ENCODE assay signal across 21 cellular contexts in the genomic region with DNA sequence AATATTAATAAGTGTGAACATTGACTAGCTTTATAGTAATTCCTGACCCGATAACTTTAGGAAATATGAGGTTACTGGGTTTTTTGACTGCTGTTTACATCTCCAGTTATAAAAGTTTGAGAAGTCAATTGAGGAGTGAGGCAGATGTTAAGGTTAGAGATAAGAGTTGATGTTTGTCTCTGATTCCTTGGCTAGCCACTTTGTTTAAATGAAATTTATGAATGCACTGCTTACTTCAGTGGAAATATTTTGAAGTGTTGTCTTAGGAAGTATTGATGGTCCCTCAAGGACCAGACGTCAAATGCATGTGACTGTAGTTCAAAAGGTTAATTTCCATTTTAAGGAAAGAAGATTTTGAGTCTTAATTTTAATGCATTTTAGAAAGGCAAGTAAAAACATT.
"Had no signal": no experiment of that assay in that cellular context is flagged by ENCODE, and none has a peak within 500 bp of the region (broad histone marks: within the 10 kb centered on the region; RNA-seq: fewer than 3 reads in every experiment).

No MANE protein-coding gene starts in this region.

- FAIRE-seq: K562, RCC 7860 had no signal

- H3K36me3 ChIP-seq: SJSA1 had no signal

- ATAC-seq: K562 had no signal

- H3K4me3 ChIP-seq: K562, SJSA1, SK-N-MC had no signal

- H3K27ac ChIP-seq: KMS-11, SJSA1, SK-N-MC had no signal

- H3K4me2 ChIP-seq: KMS-11 had no signal

- DNase-seq: Kasumi-1, NCI-H1092, NCI-H1105 treated with DMSO at 0.1 percent for 48 hours, NCI-H1417 treated with DMSO at 0.1 percent for 48 hours, NCI-H146, NCI-H1694 treated with DMSO at 0.1 percent for 48 hours, NCI-H1930, NCI-H2081, NCI-H2107, NCI-H2227 treated with DMSO at 0.1 percent for 48 hours, NCI-H524, NCI-H526 treated with DMSO at 0.1 percent for 48 hours, NCI-H748 treated with DMSO at 0.1 percent for 48 hours, Right ventricle myocardium superior, RPMI8226, SIG-M5 had no signal

- H3K4me1 ChIP-seq: SJSA1 had no signal

- H3K9me3 ChIP-seq: SJSA1 had no signal
